ENCODE assay signal across 29 cellular contexts in genomic region chr7:90977056-90977455, GRCh38.
A peak's percentile ranks its signal among the peaks of the same experiment; 100 is the strongest.
DNase-seq lines count a peak whose midpoint lies in the region; ATAC-seq and TF ChIP-seq lines count a peak whose summit lies in the region.
"Had no signal": no experiment of that assay in that cellular context is flagged by ENCODE, and none has a peak within 500 bp of the region (broad histone marks: within the 10 kb centered on the region; RNA-seq: fewer than 3 reads in every experiment).

No MANE protein-coding gene starts in this region.

- no peaks in the 10 kb centered on the region for H3K27me3 ChIP-seq in ascending aorta
- H3K27me3 ChIP-seq: BE2C; BLaER1 treated with 17β-estradiol and CSF1 and Interleukin-3, amounts not matched to agents 10 nM and 100 nM had no signal

- no peaks in the 10 kb centered on the region for H3K9me3 ChIP-seq in ascending aorta
- H3K9me3 ChIP-seq: A549, BE2C, Caco-2 had no signal

- no peaks in the 10 kb centered on the region for H3K36me3 ChIP-seq in ascending aorta
- H3K36me3 ChIP-seq: BE2C had no signal

- H3K27ac ChIP-seq in ascending aorta, result no peak overlapping the region
- H3K27ac ChIP-seq: 22Rv1; A549; BLaER1; BLaER1 treated with 17β-estradiol and CSF1 and Interleukin-3, amounts not matched to agents 10 nM and 100 nM; C4-2B had no signal

- no peak for ATAC-seq in omental fat pad (ENCODE audit: low FRiP score)
- ATAC-seq: A549; CD8-positive, alpha-beta T cell had no signal

- DNase-seq in MV-4-11 (lab: John Stamatoyannopoulos, UW) (peak; percentile 53), putamen (ENCODE audit: low spot score) (peak; percentile 64), ascending aorta (ENCODE audit: low spot score in 2 of 2) (no peak), omental fat pad (ENCODE audit: low spot score) (no peak)
- DNase-seq: 8988T; ACHN; AML-193; BE2C; C1 segment of cervical spinal cord; Caco-2; Calu3; CD4-positive, alpha-beta memory T cell; CD4-positive, alpha-beta T cell; CD4-positive, CD25-positive, alpha-beta regulatory T cell; CD8-positive, alpha-beta memory T cell; CD8-positive, alpha-beta T cell; COR-L47; DMS 273 treated with DMSO at 0.1 percent for 48 hours; DMS153; DMS53; DMS79; DMS79 treated with DMSO at 0.1 percent for 48 hours; DND-41; EL had no signal

- no peak overlapping the region for H3K4me3 ChIP-seq in ascending aorta
- H3K4me3 ChIP-seq: A549; BLaER1; BLaER1 treated with 17β-estradiol and CSF1 and Interleukin-3, amounts not matched to agents 10 nM and 100 nM had no signal

- no peaks in the 10 kb centered on the region for H3K4me1 ChIP-seq in ascending aorta
- H3K4me1 ChIP-seq: A549; BE2C; BLaER1; BLaER1 treated with 17β-estradiol and CSF1 and Interleukin-3, amounts not matched to agents 10 nM and 100 nM; Caco-2 had no signal

- TF ChIP-seq CTCF in ascending aorta (IDR thresholded peaks at IDR 0.05) (no peak), omental fat pad (IDR thresholded peaks at IDR 0.05) (no peak)

- intact Hi-C loops in ascending aorta (cut with DNase I), result no loop called here

Comparison
In these comparisons a context has a peak if more than half of its experiments do, and no peak if none do; other contexts are left out.
1. DNase-seq: peak in MV-4-11 (single experiment) and putamen (single experiment); none in ascending aorta (0 of 2) and omental fat pad (single experiment).